In genomic region chr5:115295775-115296129, GRCh38 we compare ENCODE assay signal across 8 cellular contexts. TPM values are rescaled to one million over a fixed set of nuclear protein-coding genes. Genes with fewer than 3 reads are reported as not detected.
DNase-seq lines count a peak whose midpoint lies in the region; ATAC-seq, FAIRE-seq and TF ChIP-seq lines count a peak whose summit lies in the region.

No MANE protein-coding gene starts in this region.

- DNase-seq in activated T-cell treated with anti-CD3 and anti-CD28 coated beads, Interleukin-2, amount 50 U/mL, for 24 hours = no peak
- DNase-seq in activated T-cell treated with anti-CD3 and anti-CD28 coated beads, Interleukin-2, amount 50 U/mL, for 1 hour = no peak
- peak; percentile 72 for DNase-seq in NCI-H146 treated with DMSO at 0.1 percent for 48 hours (lab: John Stamatoyannopoulos, UW; ENCODE audit: unreplicated experiment)
- DNase-seq in naive B cell = no peak
- no peak for DNase-seq in SIG-M5 (lab: John Stamatoyannopoulos, UW)
- no peak for DNase-seq in GM12891 (ENCODE audit: insufficient read length, low spot score)
- no peak for DNase-seq in activated effector memory CD4-positive, alpha-beta T cell treated with Interleukin-2 at 50 U/mL for 16 hours

- H3K4me1 Mint-ChIP-seq in activated T-cell treated with anti-CD3 and anti-CD28 coated beads, Interleukin-2, amount 50 U/mL, for 24 hours (ENCODE audit: low read depth) = peaks cover 7% of the 10 kb centered on the region
- H3K4me1 Mint-ChIP-seq in naive B cell = peaks cover 11 to 28% (median 21%) of the 10 kb centered on the region in 3 donors

- H3K27me3 ChIP-seq in ectodermal cell (ENCODE audit: control insufficient read depth, insufficient read depth, low read length, poor library complexity, severe bottlenecking) = no peaks in the 10 kb centered on the region

- H3K4me3 ChIP-seq in ectodermal cell (ENCODE audit: insufficient read depth, low read depth, low read length) = peak overlapping the region; percentile 73

- H3K4me1 ChIP-seq in ectodermal cell (ENCODE audit: control insufficient read depth, insufficient read depth, low read length) = peaks cover 7% of the 10 kb centered on the region

- peaks cover 2% of the 10 kb centered on the region for H3K9me3 ChIP-seq in ectodermal cell (ENCODE audit: control insufficient read depth, low read length)

- H3K4me3 Mint-ChIP-seq in activated T-cell treated with anti-CD3 and anti-CD28 coated beads, Interleukin-2, amount 50 U/mL, for 24 hours = peak overlapping the region; percentile 80
- peak overlapping the region; percentile 77 to 98 (median 94) for H3K4me3 Mint-ChIP-seq in naive B cell

- 2 to 3% methylated on average over 11 of the region's 11 CpGs for WGBS in ectodermal cell, 2 experiments

- H3K36me3 ChIP-seq in ectodermal cell (ENCODE audit: control insufficient read depth, insufficient read depth, low read length) = no peaks in the 10 kb centered on the region

- no peak for FAIRE-seq in GM12891 (lab: Jason Lieb, UNC)

- no peaks in the 10 kb centered on the region for H3K36me3 Mint-ChIP-seq in activated T-cell treated with anti-CD3 and anti-CD28 coated beads, Interleukin-2, amount 50 U/mL, for 24 hours (ENCODE audit: low read depth)
- H3K36me3 Mint-ChIP-seq in naive B cell = peaks cover 0 to 9% of the 10 kb centered on the region in 2 donors

- peaks cover 11% of the 10 kb centered on the region for H3K27me3 Mint-ChIP-seq in activated T-cell treated with anti-CD3 and anti-CD28 coated beads, Interleukin-2, amount 50 U/mL, for 24 hours
- H3K27me3 Mint-ChIP-seq in naive B cell = no peaks in the 10 kb centered on the region

- H3K27ac Mint-ChIP-seq in activated T-cell treated with anti-CD3 and anti-CD28 coated beads, Interleukin-2, amount 50 U/mL, for 24 hours = no peak overlapping the region
- peak overlapping the region in 5 of 6 donors; percentile 20 to 81 (median 67) for H3K27ac Mint-ChIP-seq in naive B cell

- ATAC-seq in naive B cell (ENCODE audit: low read depth in 2 of 2) = no peak

- no peak for TF ChIP-seq POLR2A in GM12891 (IDR thresholded peaks at IDR 0.05; ENCODE audit: low read depth, low read length)

- peak overlapping the region; percentile 9 for H3K27ac ChIP-seq in ectodermal cell (ENCODE audit: insufficient read depth, low read depth, low read length, poor library complexity, severe bottlenecking)

- H3K9me3 Mint-ChIP-seq in activated T-cell treated with anti-CD3 and anti-CD28 coated beads, Interleukin-2, amount 50 U/mL, for 24 hours = peaks cover 8% of the 10 kb centered on the region
- peaks cover 0 to 7% (median 5%) of the 10 kb centered on the region in 7 donors for H3K9me3 Mint-ChIP-seq in naive B cell

TF ChIP-seq in GM12891, 5 proteins besides CTCF, POLR2A, EP300 and RAD21:
- TF ChIP-seq TAF1 (IDR thresholded peaks at IDR 0.05; ENCODE audit: low read depth, low read length) (no peak), SPI1 (IDR thresholded peaks at IDR 0.05; ENCODE audit: low read depth, low read length) (no peak), POLR2AphosphoS5 (IDR thresholded peaks at IDR 0.05; ENCODE audit: low read depth, low read length) (no peak), POU2F2 (IDR thresholded peaks at IDR 0.05; ENCODE audit: low read depth, low read length) (no peak), PAX5 (IDR thresholded peaks at IDR 0.05; ENCODE audit: insufficient read depth, low read length, severe bottlenecking) (no peak)

RNA-seq across cellular contexts. Expression of gene CCDC112, which starts 0.7 kb away (rescaled TPM):
- polyA plus RNA-seq in ectodermal cell (2013, experiment 1 of 4) = 14.9 TPM
- polyA plus RNA-seq in ectodermal cell (2013, experiment 2 of 4) = 11.8 TPM
- polyA plus RNA-seq in ectodermal cell (2013, experiment 3 of 4) = 13.8 TPM
- polyA plus RNA-seq in ectodermal cell (2013, experiment 4 of 4) = 13.9 TPM
- polyA plus RNA-seq in naive B cell (ENCODE audit: low read depth in 6 of 6) = 10 to 100 TPM in 5 of 6 donors, 1 to 10 TPM in 1; 7.2 to 17.2 (median 11.4) TPM
- polyA plus RNA-seq in GM12891 (2012; ENCODE audit: low read depth, missing spikeins) = 2.8 TPM

RNA-seq across cellular contexts. Expression of gene PGGT1B, which starts 33.1 kb away (rescaled TPM):
- polyA plus RNA-seq in ectodermal cell (2013, experiment 1 of 4) = 16.4 TPM
- polyA plus RNA-seq in ectodermal cell (2013, experiment 2 of 4) = 22.5 TPM
- 13.5 TPM for polyA plus RNA-seq in ectodermal cell (2013, experiment 3 of 4)
- polyA plus RNA-seq in ectodermal cell (2013, experiment 4 of 4) = 12.3 TPM
- 10 to 100 TPM; 23.2 to 56.5 (median 34.4) TPM for polyA plus RNA-seq in naive B cell (ENCODE audit: low read depth in 6 of 6)
- polyA plus RNA-seq in GM12891 (2012; ENCODE audit: low read depth, missing spikeins) = 12.4 TPM
